8 cellular contexts compared by ENCODE assay signal in genomic region chr6:17703256-17703694, GRCh38. TPM values are rescaled to one million over a fixed set of nuclear protein-coding genes. Genes with fewer than 3 reads are reported as not detected.
DNase-seq lines count a peak whose midpoint lies in the region; ATAC-seq and TF ChIP-seq lines count a peak whose summit lies in the region.

No MANE protein-coding gene starts in this region.

- H3K4ac ChIP-seq in H9 (ENCODE audit: low read depth, low read length): no peak overlapping the region

- no peaks in the 10 kb centered on the region for H3K9me3 ChIP-seq in H9 (ENCODE audit: control insufficient read depth, low read depth, low read length)
- no peaks in the 10 kb centered on the region for H3K9me3 ChIP-seq in subcutaneous abdominal adipose tissue (ENCODE audit: control insufficient read depth in 5 of 5, low read length in 5 of 5)

- H4K20me1 ChIP-seq in H9 (ENCODE audit: control insufficient read depth, insufficient read depth, insufficient read length): no peaks in the 10 kb centered on the region

- no peaks in the 10 kb centered on the region for H3K23me2 ChIP-seq in H9 (ENCODE audit: insufficient read length, low read depth, low read length, poor library complexity, severe bottlenecking)

- H4K8ac ChIP-seq in H9 (replicated peaks; ENCODE audit: insufficient read length, low read depth, low read length): no peak overlapping the region

- DNase-seq in AG08395 (ENCODE audit: low spot score) (peak; percentile 64), H9 (no peak), fibroblast of the conjunctiva (ENCODE audit: low read depth) (peak; percentile 61), NCI-H510A (lab: John Stamatoyannopoulos, UW) (no peak), GM20000 (ENCODE audit: low spot score) (no peak)

- TF ChIP-seq CTCF in H9 (conservative IDR thresholded peaks at IDR 0.05) (no peak), GM20000 (IDR thresholded peaks at IDR 0.05; ENCODE audit: extremely low read depth, missing control alignments) (no peak)

- peaks cover 2% of the 10 kb centered on the region; the same call in 1 of the 2 replicates for H3K4me1 ChIP-seq in H9 (ENCODE audit: insufficient read depth, low read length)
- peaks cover 0 to 52% (median 36%) of the 10 kb centered on the region in 5 donors for H3K4me1 ChIP-seq in subcutaneous abdominal adipose tissue (ENCODE audit: control insufficient read depth in 5 of 5, insufficient read depth in 5 of 5, low read length in 5 of 5)

- H3K4me1 Mint-ChIP-seq in H9: peaks cover 30 to 32% of the 10 kb centered on the region in 2 experiments
- peaks cover 40% of the 10 kb centered on the region for H3K4me1 Mint-ChIP-seq in T-helper 1 cell treated with Interleukin-12 subunit alpha and Interleukin-12 subunit beta and Interleukin-4 antibody, amounts not matched to agents 30 μg/mL and 1 μg/mL, for 36 hours (ENCODE audit: low read depth)

- no peaks in the 10 kb centered on the region; a peak in 3 of 5 replicates for H3K9me3 Mint-ChIP-seq in H9
- no peaks in the 10 kb centered on the region for H3K9me3 Mint-ChIP-seq in T-helper 1 cell treated with Interleukin-12 subunit alpha and Interleukin-12 subunit beta and Interleukin-4 antibody, amounts not matched to agents 30 μg/mL and 1 μg/mL, for 36 hours

- H3K9ac ChIP-seq in H9 (ENCODE audit: extremely low read depth, insufficient read length, low read length): no peak overlapping the region
- no peak overlapping the region for H3K9ac ChIP-seq in subcutaneous abdominal adipose tissue (ENCODE audit: low read length in 5 of 5)

- no CpG with 5 or more reads among the region's 1 CpG for WGBS in H9 (ENCODE audit: extremely low coverage, insufficient read length, low lambda C conversion rate)

- no peak overlapping the region for H2AFZ ChIP-seq in H9 (ENCODE audit: low read length)

- no peaks in the 10 kb centered on the region for H3K27me3 Mint-ChIP-seq in H9 (ENCODE audit: low read depth)
- H3K27me3 Mint-ChIP-seq in T-helper 1 cell treated with Interleukin-12 subunit alpha and Interleukin-12 subunit beta and Interleukin-4 antibody, amounts not matched to agents 30 μg/mL and 1 μg/mL, for 36 hours (ENCODE audit: low read depth): no peaks in the 10 kb centered on the region

- no peak overlapping the region for H2AK5ac ChIP-seq in H9 (ENCODE audit: insufficient read length, low read length)

- peaks cover 0 to 9% (median 2%) of the 10 kb centered on the region in 3 experiments; a peak in 5 of 7 replicates for H3K36me3 Mint-ChIP-seq in H9 (ENCODE audit: insufficient read depth in 1 of 3, low read depth in 3 of 3)
- H3K36me3 Mint-ChIP-seq in T-helper 1 cell treated with Interleukin-12 subunit alpha and Interleukin-12 subunit beta and Interleukin-4 antibody, amounts not matched to agents 30 μg/mL and 1 μg/mL, for 36 hours (ENCODE audit: low read depth): peaks cover 10% of the 10 kb centered on the region

- no peak overlapping the region for H3K18ac ChIP-seq in H9 (ENCODE audit: insufficient read length, low read depth, low read length)

- no peak overlapping the region for H4K5ac ChIP-seq in H9 (ENCODE audit: insufficient read length, low read depth, low read length)

- H3K14ac ChIP-seq in H9 (ENCODE audit: insufficient read depth, low read length): no peak overlapping the region

- H3K4me3 Mint-ChIP-seq in H9: no peak overlapping the region
- peak overlapping the region; percentile 82 for H3K4me3 Mint-ChIP-seq in T-helper 1 cell treated with Interleukin-12 subunit alpha and Interleukin-12 subunit beta and Interleukin-4 antibody, amounts not matched to agents 30 μg/mL and 1 μg/mL, for 36 hours

- H3K79me1 ChIP-seq in H9 (ENCODE audit: insufficient read depth, low read depth, low read length, poor library complexity, severe bottlenecking): no peaks in the 10 kb centered on the region

- peaks cover 54% of the 10 kb centered on the region; the same call in 1 of the 2 replicates for H3K79me2 ChIP-seq in H9 (ENCODE audit: insufficient read depth, low read length)

- no peak overlapping the region for H4K91ac ChIP-seq in H9 (ENCODE audit: insufficient read length, low read depth, low read length)

- no peak overlapping the region for H2BK120ac ChIP-seq in H9 (ENCODE audit: low read depth, low read length, poor library complexity, severe bottlenecking)

- H3K4me2 ChIP-seq in H9 (ENCODE audit: insufficient read depth, insufficient read length, low read length): no peak overlapping the region

- H3K27ac ChIP-seq in H9 (ENCODE audit: insufficient read length, low read depth, low read length) (no peak overlapping the region), subcutaneous abdominal adipose tissue (ENCODE audit: low read depth, low read length) (peak overlapping the region; percentile 100)

- no peaks in the 10 kb centered on the region for H3K27me3 ChIP-seq in H9 (ENCODE audit: insufficient read depth, low read length)
- H3K27me3 ChIP-seq in subcutaneous abdominal adipose tissue (ENCODE audit: control insufficient read depth in 5 of 5, insufficient read depth in 4 of 5, low read length in 5 of 5): no peaks in the 10 kb centered on the region

- no peak overlapping the region for H2BK20ac ChIP-seq in H9 (ENCODE audit: low read depth, low read length, poor library complexity, severe bottlenecking)

- H3K36me3 ChIP-seq in subcutaneous abdominal adipose tissue (ENCODE audit: control insufficient read depth in 5 of 5, insufficient read depth in 5 of 5, low read length in 5 of 5): peaks cover 0 to 2% (median 0%) of the 10 kb centered on the region in 5 donors

- H3K4me3 ChIP-seq in subcutaneous abdominal adipose tissue (ENCODE audit: low read depth in 1 of 5, low read length in 5 of 5): peak overlapping the region in 1 of 5 donors; percentile 29

- no peak overlapping the region for H2BK15ac ChIP-seq in H9 (ENCODE audit: low read depth, low read length)

- H2BK5ac ChIP-seq in H9 (ENCODE audit: insufficient read length, low read length): no peak overlapping the region

- peak overlapping the region in 2 of 3 experiments; percentile 39 to 66; a peak in 3 of 7 replicates for H3K27ac Mint-ChIP-seq in H9
- peak overlapping the region; percentile 85 for H3K27ac Mint-ChIP-seq in T-helper 1 cell treated with Interleukin-12 subunit alpha and Interleukin-12 subunit beta and Interleukin-4 antibody, amounts not matched to agents 30 μg/mL and 1 μg/mL, for 36 hours

- H3K23ac ChIP-seq in H9 (ENCODE audit: insufficient read length, low read depth, low read length): no peak overlapping the region

- H3K56ac ChIP-seq in H9 (ENCODE audit: insufficient read length, low read depth, low read length): no peak overlapping the region

- no peak overlapping the region for H2BK12ac ChIP-seq in H9 (ENCODE audit: insufficient read length, low read depth, low read length)

- H3T11ph ChIP-seq in H9 (ENCODE audit: low read length): no peak overlapping the region

- ATAC-seq in HG03097 (IDR thresholded peaks at IDR 0.05; ENCODE audit: low FRiP score, unreplicated experiment): no peak

RNA-seq across cellular contexts. Expression of gene NUP153, which starts 3.5 kb away (rescaled TPM):
- 96.1 and 99.3 TPM in 2 replicates for total RNA-seq in H9 (2021)

Comparison
In these comparisons a context has a peak if more than half of its experiments do, and no peak if none do; other contexts are left out.
1. DNase-seq: peak in AG08395 (single experiment) and fibroblast of the conjunctiva (single experiment); none in H9 (single experiment), NCI-H510A (single experiment) and GM20000 (single experiment).